In genomic region chr3:118882353-118882947, GRCh38 we compare ENCODE assay signal across 9 cellular contexts.
DNase-seq lines count a peak whose midpoint lies in the region; ATAC-seq, FAIRE-seq and TF ChIP-seq lines count a peak whose summit lies in the region.
"Had no signal": no experiment of that assay in that cellular context is flagged by ENCODE, and none has a peak within 500 bp of the region (broad histone marks: within the 10 kb centered on the region; RNA-seq: fewer than 3 reads in every experiment).

No MANE protein-coding gene starts in this region.

- H3K4me3 ChIP-seq in WERI-Rb-1 (ENCODE audit: low read depth, low read length) (no peak overlapping the region), bronchial epithelial cell (ENCODE audit: low read depth, low read length) (no peak overlapping the region)
- H3K4me3 ChIP-seq: BLaER1 had no signal

- no peaks in the 10 kb centered on the region for H3K9me3 ChIP-seq in WERI-Rb-1 (ENCODE audit: severe bottlenecking)
- H3K9me3 ChIP-seq: BLaER1 had no signal

- H3K27ac ChIP-seq in WERI-Rb-1 = no peak overlapping the region
- H3K27ac ChIP-seq: BLaER1 had no signal

- no peaks in the 10 kb centered on the region for H3K27me3 ChIP-seq in WERI-Rb-1 (ENCODE audit: insufficient read depth, low read depth, severe bottlenecking)
- H3K27me3 ChIP-seq in bronchial epithelial cell (ENCODE audit: control insufficient read depth, insufficient read depth, low read length) = no peaks in the 10 kb centered on the region
- H3K27me3 ChIP-seq: BLaER1 had no signal

- TF ChIP-seq CTCF in WERI-Rb-1 (IDR thresholded peaks at IDR 0.05; ENCODE audit: low read depth, low read length) (peak; percentile 47), bronchial epithelial cell (IDR thresholded peaks at IDR 0.05; ENCODE audit: insufficient read depth, low read length, severe bottlenecking) (peak; percentile 68)

- DNase-seq in NCI-H1417 (lab: John Stamatoyannopoulos, UW) (peak; percentile 50 to 86 (median 54)), NCI-H1417 treated with DMSO at 0.1 percent for 48 hours (lab: John Stamatoyannopoulos, UW) (no peak), NCI-H1930 (lab: John Stamatoyannopoulos, UW) (peak; percentile 41 to 43), WERI-Rb-1 (peak; percentile 71), bronchial epithelial cell (ENCODE audit: low read depth) (peak; percentile 54), kidney glomerular epithelial cell (lab: John Stamatoyannopoulos, UW) (peak; percentile 51)
- peak; percentile 65 for DNase-seq in stimulated activated CD4-positive, alpha-beta T cell treated with anti-CD3 and anti-CD28 coated beads, Interleukin-4, amount 100 ng/mL, for 1 hour

- peak; percentile 64 for FAIRE-seq in bronchial epithelial cell (lab: Jason Lieb, UNC)

- H3K36me3 ChIP-seq in WERI-Rb-1 (no peaks in the 10 kb centered on the region), bronchial epithelial cell (ENCODE audit: control insufficient read depth, insufficient read depth, low read length) (no peaks in the 10 kb centered on the region)
- H3K36me3 ChIP-seq: BLaER1 had no signal

- ATAC-seq in HG02610 (IDR thresholded peaks at IDR 0.05; ENCODE audit: unreplicated experiment) = peak; percentile 64
